1 cellular context compared by ENCODE assay signal in genomic region chr10:88984525-88984924, GRCh38.
TF ChIP-seq lines count a peak whose summit lies in the region.

No MANE protein-coding gene starts in this region.

TF ChIP-seq in GM12878, 131 proteins besides CTCF, POLR2A, EP300 and RAD21:
- TF ChIP-seq ZBTB4 (CRISPR knock-in tag; IDR thresholded peaks at IDR 0.05) (no peak), ATF7 (IDR thresholded peaks at IDR 0.05; ENCODE audit: low read depth) (no peak), FOXM1 (IDR thresholded peaks at IDR 0.05; ENCODE audit: low read depth, low read length) (no peak), POLR2AphosphoS2 (IDR thresholded peaks at IDR 0.05; ENCODE audit: low read depth, low read length) (no peak), ATF2 (IDR thresholded peaks at IDR 0.05; ENCODE audit: low read length) (no peak), EZH2 (IDR thresholded peaks at IDR 0.05; ENCODE audit: borderline replicate concordance, control insufficient read depth, low read depth, low read length) (no peak), BCL11A (IDR thresholded peaks at IDR 0.05; ENCODE audit: low read depth, low read length) (no peak), RAD51 (IDR thresholded peaks at IDR 0.05) (no peak), MLLT1 (IDR thresholded peaks at IDR 0.05) (no peak), POLR2AphosphoS5 (IDR thresholded peaks at IDR 0.05; ENCODE audit: low read length) (no peak), ELK1 (IDR thresholded peaks at IDR 0.05; ENCODE audit: low read depth, low read length) (no peak), ZNF274 (IDR thresholded peaks at IDR 0.05; ENCODE audit: insufficient read depth, insufficient read length) (no peak), BCL3 (IDR thresholded peaks at IDR 0.05; ENCODE audit: borderline replicate concordance, insufficient read depth, low read depth, low read length, poor library complexity, severe bottlenecking) (no peak), BCLAF1 (IDR thresholded peaks at IDR 0.05) (no peak), HCFC1 (IDR thresholded peaks at IDR 0.05; ENCODE audit: low read length) (no peak), MTA2 (IDR thresholded peaks at IDR 0.05; ENCODE audit: low read depth) (no peak), NR2C1 (IDR thresholded peaks at IDR 0.05) (no peak), SP1 (IDR thresholded peaks at IDR 0.05; ENCODE audit: low read depth, low read length) (no peak), ZBTB11 (CRISPR knock-in tag; IDR thresholded peaks at IDR 0.05) (no peak)
